2 cellular contexts compared by ENCODE assay signal in genomic region chr4:73213917-73214663, GRCh38.
TF ChIP-seq lines count a peak whose summit lies in the region.

No MANE protein-coding gene starts in this region.

TF ChIP-seq in A549, 52 proteins besides CTCF, POLR2A, EP300 and RAD21 (continued from another document):
- TF ChIP-seq REST (IDR thresholded peaks at IDR 0.05) (no peak), USF2 (IDR thresholded peaks at IDR 0.05) (no peak), FOXS1 (CRISPR knock-in tag; IDR thresholded peaks at IDR 0.05) (no peak), CBX8 (IDR thresholded peaks at IDR 0.05) (no peak)

TF ChIP-seq in IMR-90, 13 proteins besides CTCF, POLR2A, EP300 and RAD21:
- TF ChIP-seq USF2 (IDR thresholded peaks at IDR 0.05; ENCODE audit: low read depth, low read length) (no peak), RFX5 (IDR thresholded peaks at IDR 0.05; ENCODE audit: low read depth, low read length) (no peak), FOS (IDR thresholded peaks at IDR 0.05; ENCODE audit: low read depth, low read length) (no peak), RCOR1 (IDR thresholded peaks at IDR 0.05; ENCODE audit: insufficient replicate concordance, low read length) (no peak), CHD1 (IDR thresholded peaks at IDR 0.05; ENCODE audit: low read depth, low read length) (no peak), CEBPB (IDR thresholded peaks at IDR 0.05; ENCODE audit: low read depth, low read length) (no peak), MAFK (IDR thresholded peaks at IDR 0.05; ENCODE audit: low read depth, low read length) (no peak), MAZ (IDR thresholded peaks at IDR 0.05; ENCODE audit: borderline replicate concordance, low read depth, low read length) (no peak), SMC3 (IDR thresholded peaks at IDR 0.05; ENCODE audit: low read depth, low read length) (no peak), MXI1 (IDR thresholded peaks at IDR 0.05; ENCODE audit: borderline replicate concordance, low read depth, low read length) (no peak), ELK1 (IDR thresholded peaks at IDR 0.05; ENCODE audit: borderline replicate concordance, low read depth, low read length) (no peak), NFE2L2 (IDR thresholded peaks at IDR 0.05; ENCODE audit: low read depth, low read length) (no peak), BHLHE40 (IDR thresholded peaks at IDR 0.05; ENCODE audit: low read depth, low read length) (no peak)
